10 cellular contexts compared by ENCODE assay signal in the genomic region with DNA sequence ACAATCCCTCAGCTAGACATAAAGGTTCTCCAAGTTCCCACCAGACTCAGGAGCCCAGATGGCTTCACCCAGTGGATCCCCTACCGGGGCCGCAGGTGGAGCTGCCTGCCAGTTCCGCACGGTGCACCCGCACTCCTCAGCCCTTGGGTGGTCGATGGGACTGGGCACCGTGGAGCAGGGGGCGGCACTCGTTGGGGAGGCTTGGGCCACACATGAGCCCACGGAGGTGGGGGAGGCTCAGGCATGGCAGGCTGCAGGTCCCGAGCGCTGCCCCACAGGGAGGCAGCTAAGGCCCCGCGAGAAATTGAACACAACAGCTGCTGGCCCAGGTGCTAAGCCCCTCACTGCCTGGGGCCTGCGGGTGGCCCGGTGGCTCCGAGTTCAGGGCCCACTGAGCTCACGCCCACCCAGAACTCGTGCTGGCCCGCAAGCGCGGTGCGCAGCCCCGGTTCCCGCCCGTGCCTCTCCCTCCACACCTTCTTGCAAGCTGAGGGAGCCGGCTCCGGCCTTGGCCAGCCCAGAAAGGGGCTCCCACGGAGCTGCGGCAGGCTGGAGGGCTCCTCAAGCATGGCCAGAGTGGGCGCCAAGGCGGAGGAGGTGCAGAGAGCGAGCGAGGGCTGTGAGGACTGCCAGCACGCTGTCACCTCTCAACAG. TPM values are rescaled to one million over a fixed set of nuclear protein-coding genes. Genes with fewer than 3 reads are reported as not detected.
"Had no signal": no experiment of that assay in that cellular context is flagged by ENCODE, and none has a peak within 500 bp of the region (broad histone marks: within the 10 kb centered on the region; RNA-seq: fewer than 3 reads in every experiment).

No MANE protein-coding gene starts in this region.

RNA-seq across cellular contexts. Expression of a gene that starts 7.4 kb away (rescaled TPM):
- total RNA-seq: OCI-LY7, PC-3, PC-9, Peyer's patch, Right ventricle myocardium inferior, Right ventricle myocardium superior, SJCRH30, SJSA1, SK-MEL-5 had no signal
- polyA plus RNA-seq: SK-N-SH had no signal
